In the genomic region with DNA sequence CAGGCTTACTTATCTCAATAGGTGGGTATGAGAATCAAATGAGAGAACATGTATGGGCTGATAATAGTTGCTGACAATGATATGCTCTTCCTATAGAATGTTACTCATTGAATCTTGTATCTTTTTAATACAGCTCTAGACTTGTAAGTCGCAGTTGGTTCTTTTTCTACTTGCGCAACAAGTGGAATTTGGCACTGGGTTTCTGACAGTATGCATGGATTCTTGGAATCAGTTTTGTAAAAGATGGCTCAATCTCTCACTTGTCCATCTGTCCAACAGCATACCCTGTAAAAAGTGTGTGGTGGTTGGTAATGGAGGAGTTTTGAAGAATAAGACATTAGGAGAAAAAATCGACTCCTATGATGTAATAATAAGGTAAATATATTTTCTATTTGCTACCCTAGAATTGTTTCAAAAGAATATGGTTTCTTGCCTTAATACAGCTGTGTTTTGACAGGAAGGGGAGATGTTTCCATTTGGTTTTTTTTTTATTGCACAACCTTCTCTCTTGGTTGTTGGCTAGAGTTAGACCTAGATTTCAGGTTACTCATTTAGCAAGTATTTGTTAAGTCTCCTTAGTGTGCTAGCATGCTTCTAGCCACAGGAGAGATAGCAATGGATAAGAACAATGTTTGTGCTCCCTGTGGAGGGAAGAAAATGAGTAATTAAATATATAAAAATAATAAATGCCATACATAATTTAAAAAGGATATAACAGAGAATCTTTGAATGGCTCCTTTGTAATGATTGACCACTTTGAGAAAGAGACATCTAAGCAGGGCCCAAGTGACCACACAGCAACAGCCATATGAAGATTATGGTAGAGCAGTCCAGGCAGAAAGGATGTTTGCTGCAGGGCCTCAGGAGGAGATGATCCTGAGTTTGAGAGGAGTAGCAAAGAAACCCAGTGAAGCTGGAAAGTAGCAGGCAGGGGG, we compare ENCODE assay signal across 11 cellular contexts. TPM values are rescaled to one million over a fixed set of nuclear protein-coding genes. Genes with fewer than 3 reads are reported as not detected.
DNase-seq lines count a peak whose midpoint lies in the region; ATAC-seq and TF ChIP-seq lines count a peak whose summit lies in the region.
"Had no signal": no experiment of that assay in that cellular context is flagged by ENCODE, and none has a peak within 500 bp of the region (broad histone marks: within the 10 kb centered on the region; RNA-seq: fewer than 3 reads in every experiment).

No MANE protein-coding gene starts in this region.

- in situ Hi-C loops in mammary epithelial cell (cut with MboI; ENCODE audit: low sequenced_read_pairs in 2 of 2) = no loop called here

- CTCF ChIA-PET in mammary epithelial cell (lab: Charles Lee; ENCODE audit: low non-redundant PET) = no interaction called here

- intact Hi-C loops in mammary epithelial cell (cut with micrococcal nuclease) = loop anchor here (5.0 kb wide), 1 partner anchor 183 kb away; no protein-coding TSS in a partner anchor
- intact Hi-C loops in right lobe of liver (cut with DNase I) = loop anchor here in 1 of 2 donors (10.0 kb wide), 1 partner anchor 50 kb away; no protein-coding TSS in a partner anchor

- no peaks in the 10 kb centered on the region for H3K36me3 ChIP-seq in MG63
- H3K36me3 ChIP-seq in mammary epithelial cell (ENCODE audit: insufficient read depth, low read length) = no peaks in the 10 kb centered on the region
- peaks cover 0 to 3% (median 0%) of the 10 kb centered on the region in 4 donors for H3K36me3 ChIP-seq in right lobe of liver

- H3K27me3 ChIP-seq in MG63 (no peaks in the 10 kb centered on the region), mammary epithelial cell (ENCODE audit: insufficient read depth, low read length) (no peaks in the 10 kb centered on the region), right lobe of liver (no peaks in the 10 kb centered on the region)

- TF ChIP-seq POLR2A in right lobe of liver (IDR thresholded peaks at IDR 0.05) = no peak

- H3K79me2 ChIP-seq in mammary epithelial cell (ENCODE audit: insufficient read depth, low read length) = no peaks in the 10 kb centered on the region

- ATAC-seq in right lobe of liver = peak; percentile 29 to 50 (median 46)
- no peak for ATAC-seq in GM21576 (IDR thresholded peaks at IDR 0.05; ENCODE audit: unreplicated experiment)
- no peak for ATAC-seq in HG02763 (IDR thresholded peaks at IDR 0.05; ENCODE audit: unreplicated experiment)

- no peaks in the 10 kb centered on the region for H4K20me1 ChIP-seq in mammary epithelial cell (ENCODE audit: insufficient read depth, low read length)

- peak overlapping the region; percentile 19 for H3K4me2 ChIP-seq in mammary epithelial cell (ENCODE audit: insufficient read depth, low read depth, low read length)

- dilution Hi-C loops in mammary epithelial cell (cut with HindIII; ENCODE audit: low sequenced_read_pairs) = no loop called here

- H3K4me3 ChIP-seq in MG63 = no peak overlapping the region
- no peak overlapping the region for H3K4me3 ChIP-seq in mammary epithelial cell (replicated peaks in 1 of 3; ENCODE audit: insufficient read depth in 1 of 3, low read depth in 2 of 3, low read length in 3 of 3)
- H3K4me3 ChIP-seq in right lobe of liver = no peak overlapping the region

- peak overlapping the region; percentile 30 for H3K27ac ChIP-seq in mammary epithelial cell (ENCODE audit: insufficient read depth, low read depth, low read length)
- H3K27ac ChIP-seq in right lobe of liver = peak overlapping the region; percentile 38 to 70 (median 41)

- H3K9me3 ChIP-seq in MG63 (no peaks in the 10 kb centered on the region), mammary epithelial cell (replicated peaks; ENCODE audit: insufficient read depth, low read length) (no peaks in the 10 kb centered on the region), right lobe of liver (no peaks in the 10 kb centered on the region)

- 47% methylated on average over 3 of the region's 3 CpGs for WGBS in mammary epithelial cell (ENCODE audit: low coverage, missing lambda C conversion rate)
- WGBS in right lobe of liver (ENCODE audit: insufficient coverage, low coverage, low lambda C conversion rate, missing lambda C conversion rate) = 21% methylated on average over 3 of the region's 3 CpGs

- no peak overlapping the region for H2AFZ ChIP-seq in mammary epithelial cell (ENCODE audit: low read depth, low read length)

- TF ChIP-seq CTCF in mammary epithelial cell (conservative IDR thresholded peaks at IDR 0.05 in 1 of 2, IDR thresholded peaks at IDR 0.05 in 1 of 2; ENCODE audit: extremely low read depth in 1 of 2, insufficient read depth in 1 of 2, low read depth in 1 of 2, low read length in 2 of 2) (no peak), right lobe of liver (IDR thresholded peaks at IDR 0.05) (no peak)

- DNase-seq in AG08395 (ENCODE audit: low spot score) (peak; percentile 73), MG63 (peak; percentile 18), mammary epithelial cell (peak; percentile 87), right lobe of liver (no peak), HUDEP-2 (lab: John Stamatoyannopoulos, UW; ENCODE audit: unreplicated experiment in 76 of 76) (no peak), COR-L47 (lab: John Stamatoyannopoulos, UW) (no peak)
- DNase-seq: cerebellar nuclear complex, kidney, OCI-M1 had no signal

- peaks cover 48% of the 10 kb centered on the region for H3K4me1 ChIP-seq in mammary epithelial cell (ENCODE audit: insufficient read depth, low read length)
- H3K4me1 ChIP-seq in right lobe of liver = peaks cover 0 to 66% (median 24%) of the 10 kb centered on the region in 4 donors

- no peak overlapping the region for H3K9ac ChIP-seq in mammary epithelial cell (ENCODE audit: insufficient read depth, low read length)

- BruUV-seq in mammary epithelial cell (replicated peaks; lab: Mats Ljungman, UMichigan) = no TSS peak

RNA-seq across cellular contexts. Expression of a gene that starts 21.8 kb away (rescaled TPM):
- 1.4 and 2.0 TPM in 2 replicates for total RNA-seq in MG63 (2014; rRNA removed; shearing (Covaris generic); ENCODE audit: low replicate concordance)
- total RNA-seq in mammary epithelial cell = 1 to 10 TPM; 5.8 to 7.0 TPM
- polyA plus RNA-seq in mammary epithelial cell = 3.6 TPM
- polyA minus RNA-seq in mammary epithelial cell = not detected
- 10 to 100 TPM; 17.8 to 69.6 (median 31.5) TPM for total RNA-seq in right lobe of liver

Comparison
In these comparisons a context has a peak if more than half of its experiments do, and no peak if none do; other contexts are left out.
1. DNase-seq: peak in AG08395 (single experiment), MG63 (single experiment) and mammary epithelial cell (single experiment); none in right lobe of liver (0 of 3), HUDEP-2 (0 of 76) and COR-L47 (single experiment).
2. ATAC-seq: peak in right lobe of liver (4 of 4); none in GM21576 (single experiment) and HG02763 (single experiment).